21 cellular contexts compared by ENCODE assay signal in genomic region chr10:45440511-45441062, GRCh38.
"Had no signal": no experiment of that assay in that cellular context is flagged by ENCODE, and none has a peak within 500 bp of the region (broad histone marks: within the 10 kb centered on the region; RNA-seq: fewer than 3 reads in every experiment).

No MANE protein-coding gene starts in this region.

- H3K4me3 ChIP-seq: ascending aorta, coronary artery, gastrocnemius medialis, lung, mucosa of descending colon, neural progenitor cell, sigmoid colon, upper lobe of right lung had no signal

- H3K27ac Mint-ChIP-seq: activated CD4-positive, alpha-beta T cell treated with anti-CD3 and anti-CD28 coated beads for 36 hours; neural progenitor cell had no signal

- DNase-seq: activated CD4-positive, alpha-beta T cell treated with anti-CD3 and anti-CD28 coated beads for 36 hours; activated CD4-positive, alpha-beta T cell treated with anti-CD3 and anti-CD28 coated beads, Interleukin-2, amount 50 U/mL, for 48 hours; activated naive CD4-positive, alpha-beta T cell treated with Interleukin-2 at 50 U/mL for 16 hours; activated T-cell treated with anti-CD3 and anti-CD28 coated beads, Interleukin-2, amount 50 U/mL, for 1 hour; gastrocnemius medialis; mucosa of descending colon; naive B cell; sigmoid colon; stimulated activated CD4-positive, alpha-beta T cell treated with anti-CD3 and anti-CD28 coated beads, Interleukin-4, amount 100 ng/mL, for 24 hours; stimulated activated naive CD4-positive, alpha-beta T cell; T-helper 2 cell had no signal

- H3K4me2 ChIP-seq: neural progenitor cell had no signal

- H3K36me3 ChIP-seq: ascending aorta, gastrocnemius medialis, neural progenitor cell, sigmoid colon, upper lobe of right lung, WERI-Rb-1 had no signal

- H2AFZ ChIP-seq: neural progenitor cell had no signal

- H3K27me3 Mint-ChIP-seq: activated CD8-positive, alpha-beta memory T cell treated with anti-CD3 and anti-CD28 coated beads, Interleukin-2, amount 10 ng/mL, durations not matched to agents 7 days and 5 days; activated T-helper 17 cell treated with anti-CD3 and anti-CD28 coated beads, Interleukin-2, amount 50 U/mL, for 72 hours; naive B cell had no signal

- H3K4me1 ChIP-seq: ascending aorta, neural progenitor cell, sigmoid colon, upper lobe of right lung had no signal

- H3K4me1 Mint-ChIP-seq: activated CD4-positive, alpha-beta T cell treated with anti-CD3 and anti-CD28 coated beads for 36 hours; activated T-helper 17 cell treated with anti-CD3 and anti-CD28 coated beads, Interleukin-2, amount 50 U/mL, for 72 hours; central memory CD8-positive, alpha-beta T cell; neural progenitor cell had no signal

- H3K9me3 ChIP-seq: gastrocnemius medialis, mucosa of descending colon, sigmoid colon, upper lobe of right lung had no signal

- H3K36me3 Mint-ChIP-seq: neural progenitor cell had no signal

- H3K9ac ChIP-seq: neural progenitor cell had no signal

- H3K27ac ChIP-seq: ascending aorta, coronary artery, gastrocnemius medialis, neural progenitor cell, sigmoid colon, upper lobe of right lung had no signal

- H3K9me3 Mint-ChIP-seq: activated T-helper 17 cell treated with anti-CD3 and anti-CD28 coated beads, Interleukin-2, amount 50 U/mL, for 72 hours; central memory CD8-positive, alpha-beta T cell had no signal

- H3K27me3 ChIP-seq: ascending aorta, neural progenitor cell, upper lobe of right lung had no signal

- ATAC-seq: activated CD4-positive, alpha-beta T cell treated with anti-CD3 and anti-CD28 coated beads for 36 hours; activated CD8-positive, alpha-beta memory T cell treated with anti-CD3 and anti-CD28 coated beads, Interleukin-2, amount 10 ng/mL, durations not matched to agents 7 days and 5 days; activated T-helper 17 cell treated with anti-CD3 and anti-CD28 coated beads, Interleukin-2, amount 50 U/mL, for 72 hours; esophagus mucosa; gastrocnemius medialis; mucosa of descending colon; upper lobe of right lung had no signal

- H3K4me3 Mint-ChIP-seq: activated CD4-positive, alpha-beta T cell treated with anti-CD3 and anti-CD28 coated beads for 36 hours; activated CD8-positive, alpha-beta memory T cell treated with anti-CD3 and anti-CD28 coated beads, Interleukin-2, amount 10 ng/mL, durations not matched to agents 7 days and 5 days; activated T-helper 17 cell treated with anti-CD3 and anti-CD28 coated beads, Interleukin-2, amount 50 U/mL, for 72 hours; central memory CD8-positive, alpha-beta T cell; neural progenitor cell had no signal
